In the genomic region with DNA sequence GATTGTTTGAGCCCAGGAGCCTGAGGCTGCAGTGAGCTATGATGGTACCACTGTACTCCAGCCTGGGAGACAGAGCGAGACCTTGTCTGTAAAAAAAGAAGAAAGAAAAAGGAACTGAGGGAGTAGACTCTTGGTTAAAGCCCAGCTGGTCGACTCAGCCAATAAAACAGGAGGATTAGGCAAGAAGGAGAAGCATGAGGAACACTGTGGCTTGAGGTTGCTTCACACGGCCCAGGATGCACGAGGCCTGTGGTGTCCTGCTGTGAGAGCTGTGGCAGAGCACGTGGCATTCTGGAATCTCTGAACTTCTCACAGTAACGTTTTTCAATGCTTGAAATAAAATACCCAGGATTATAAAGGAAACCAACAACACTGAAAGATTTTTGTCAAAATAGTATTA, we compare ENCODE assay signal across 14 cellular contexts.
DNase-seq lines count a peak whose midpoint lies in the region; ATAC-seq and TF ChIP-seq lines count a peak whose summit lies in the region.
"Had no signal": no experiment of that assay in that cellular context is flagged by ENCODE, and none has a peak within 500 bp of the region (broad histone marks: within the 10 kb centered on the region; RNA-seq: fewer than 3 reads in every experiment).

No MANE protein-coding gene starts in this region.

- no peak overlapping the region for H3K4me3 Mint-ChIP-seq in activated T-helper 17 cell treated with anti-CD3 and anti-CD28 coated beads, Interleukin-2, amount 50 U/mL, for 72 hours

- TF ChIP-seq EP300 in Ishikawa (IDR thresholded peaks at IDR 0.05; ENCODE audit: borderline replicate concordance) = no peak

- DNase-seq in lung (ENCODE audit: low spot score) (peak; percentile 39), NCI-H1092 treated with DMSO at 0.1 percent for 48 hours (lab: John Stamatoyannopoulos, UW) (no peak), omental fat pad (ENCODE audit: low spot score) (no peak)
- no peak for DNase-seq in activated CD4-positive, alpha-beta T cell treated with anti-CD3 and anti-CD28 coated beads for 48 hours
- DNase-seq: NCI-H2081, WERI-Rb-1 had no signal

- H4K20me1 ChIP-seq in BLaER1 treated with 17β-estradiol and CSF1 and Interleukin-3, amounts not matched to agents 10 nM and 100 nM = no peaks in the 10 kb centered on the region

- H3K27ac ChIP-seq in BLaER1 treated with 17β-estradiol and CSF1 and Interleukin-3, amounts not matched to agents 10 nM and 100 nM = peak overlapping the region in 10 of 11 experiments; percentile 32 to 75 (median 63); a peak in 17 of 22 replicates
- H3K27ac ChIP-seq in lung (ENCODE audit: low read depth in 1 of 2, low read length in 1 of 2) = no peak overlapping the region
- H3K27ac ChIP-seq: parathyroid adenoma, tibial nerve, WERI-Rb-1 had no signal

- H3K27me3 Mint-ChIP-seq in activated T-helper 17 cell treated with anti-CD3 and anti-CD28 coated beads, Interleukin-2, amount 50 U/mL, for 72 hours = no peaks in the 10 kb centered on the region

- H3K4me1 Mint-ChIP-seq in activated T-helper 17 cell treated with anti-CD3 and anti-CD28 coated beads, Interleukin-2, amount 50 U/mL, for 72 hours = peaks cover 6% of the 10 kb centered on the region

- peaks cover 0 to 5% (median 0%) of the 10 kb centered on the region in 11 experiments; a peak in 2 of 22 replicates for H3K36me3 ChIP-seq in BLaER1 treated with 17β-estradiol and CSF1 and Interleukin-3, amounts not matched to agents 10 nM and 100 nM
- H3K36me3 ChIP-seq in lung (ENCODE audit: control insufficient read depth in 2 of 2, insufficient read depth in 2 of 2, low read length in 2 of 2) = no peaks in the 10 kb centered on the region
- H3K36me3 ChIP-seq: WERI-Rb-1 had no signal

- no peaks in the 10 kb centered on the region for H3K9me3 Mint-ChIP-seq in activated T-helper 17 cell treated with anti-CD3 and anti-CD28 coated beads, Interleukin-2, amount 50 U/mL, for 72 hours
- H3K9me3 Mint-ChIP-seq: activated T-helper 2 cell treated with anti-CD3 and anti-CD28 coated beads, Interferon-gamma antibody, Interleukin-2, Interleukin-4, amounts not matched to agents 10 μg/mL and 5 μg/mL and 100 μg/mL, durations not matched to agents 14 hours and 24 hours and 36 hours had no signal

- TF ChIP-seq CTCF in lung (IDR thresholded peaks at IDR 0.05; ENCODE audit: control extremely low read depth, extremely low read depth) = no peak
- no peak for TF ChIP-seq CTCF in omental fat pad (IDR thresholded peaks at IDR 0.05)

- H3K27me3 ChIP-seq in BLaER1 treated with 17β-estradiol and CSF1 and Interleukin-3, amounts not matched to agents 10 nM and 100 nM = no peaks in the 10 kb centered on the region
- H3K27me3 ChIP-seq in lung (ENCODE audit: control insufficient read depth, insufficient read depth) = no peaks in the 10 kb centered on the region
- H3K27me3 ChIP-seq: tibial nerve had no signal

- H3K36me3 Mint-ChIP-seq in activated T-helper 17 cell treated with anti-CD3 and anti-CD28 coated beads, Interleukin-2, amount 50 U/mL, for 72 hours (ENCODE audit: low read depth) = no peaks in the 10 kb centered on the region

- peak overlapping the region in 2 of 11 experiments; percentile 33 to 44; a peak in 2 of 22 replicates for H3K9ac ChIP-seq in BLaER1 treated with 17β-estradiol and CSF1 and Interleukin-3, amounts not matched to agents 10 nM and 100 nM
- H3K9ac ChIP-seq: parathyroid adenoma had no signal

- WGBS in lung, 2 donors = 31 to 64% methylated on average over 6 of the region's 6 CpGs

- H3K27ac Mint-ChIP-seq in activated T-helper 17 cell treated with anti-CD3 and anti-CD28 coated beads, Interleukin-2, amount 50 U/mL, for 72 hours = peak overlapping the region; percentile 36
- H3K27ac Mint-ChIP-seq: activated T-helper 2 cell treated with anti-CD3 and anti-CD28 coated beads, Interferon-gamma antibody, Interleukin-2, Interleukin-4, amounts not matched to agents 10 μg/mL and 5 μg/mL and 100 μg/mL, durations not matched to agents 14 hours and 24 hours and 36 hours had no signal

- peaks cover 0 to 19% (median 0%) of the 10 kb centered on the region in 11 experiments; a peak in 6 of 22 replicates for H3K9me3 ChIP-seq in BLaER1 treated with 17β-estradiol and CSF1 and Interleukin-3, amounts not matched to agents 10 nM and 100 nM (replicated peaks in 1 of 11)
- no peaks in the 10 kb centered on the region for H3K9me3 ChIP-seq in lung (ENCODE audit: control insufficient read depth in 2 of 2, insufficient read depth in 1 of 2, low read length in 1 of 2)
- H3K9me3 ChIP-seq: tibial nerve had no signal

- no peak for ATAC-seq in activated T-helper 17 cell treated with anti-CD3 and anti-CD28 coated beads, Interleukin-2, amount 50 U/mL, for 72 hours (replicated peaks)
- ATAC-seq in lung (ENCODE audit: insufficient read depth, low FRiP score) (no peak), omental fat pad (ENCODE audit: low FRiP score) (no peak)
- ATAC-seq in activated CD4-positive, CD25-positive, alpha-beta regulatory T cell treated with anti-CD3 and anti-CD28 coated beads, Interleukin-2, amount 50 U/mL, for 24 hours = no peak
- ATAC-seq: GM12878 had no signal

- H3K4me3 ChIP-seq in BLaER1 treated with 17β-estradiol and CSF1 and Interleukin-3, amounts not matched to agents 10 nM and 100 nM = no peak overlapping the region; a peak in 1 of 20 replicates
- no peak overlapping the region for H3K4me3 ChIP-seq in lung
- H3K4me3 ChIP-seq: GM12878, tibial nerve had no signal

- H3K4me1 ChIP-seq in BLaER1 treated with 17β-estradiol and CSF1 and Interleukin-3, amounts not matched to agents 10 nM and 100 nM = peaks cover 8 to 40% (median 28%) of the 10 kb centered on the region in 10 experiments; a peak in 18 of 20 replicates
- no peaks in the 10 kb centered on the region for H3K4me1 ChIP-seq in lung (ENCODE audit: control insufficient read depth in 2 of 2, insufficient read depth in 2 of 2, low read length in 2 of 2)
- H3K4me1 ChIP-seq: parathyroid adenoma had no signal

- peak overlapping the region in 9 of 11 experiments; percentile 3 to 62 (median 37); a peak in 16 of 22 replicates for H3K4me2 ChIP-seq in BLaER1 treated with 17β-estradiol and CSF1 and Interleukin-3, amounts not matched to agents 10 nM and 100 nM

- TF ChIP-seq RAD21 in Ishikawa (IDR thresholded peaks at IDR 0.05; ENCODE audit: low read depth) = no peak

TF ChIP-seq in Ishikawa, 13 proteins besides CTCF, POLR2A, EP300 and RAD21:
- TF ChIP-seq, protein P1, sequence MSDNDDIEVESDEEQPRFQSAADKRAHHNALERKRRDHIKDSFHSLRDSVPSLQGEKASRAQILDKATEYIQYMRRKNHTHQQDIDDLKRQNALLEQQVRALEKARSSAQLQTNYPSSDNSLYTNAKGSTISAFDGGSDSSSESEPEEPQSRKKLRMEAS (IDR thresholded peaks at IDR 0.05) = 0 out of 2 replicates have a peak, but pooled peaks have one; percentile 18
- TF ChIP-seq, protein P2, sequence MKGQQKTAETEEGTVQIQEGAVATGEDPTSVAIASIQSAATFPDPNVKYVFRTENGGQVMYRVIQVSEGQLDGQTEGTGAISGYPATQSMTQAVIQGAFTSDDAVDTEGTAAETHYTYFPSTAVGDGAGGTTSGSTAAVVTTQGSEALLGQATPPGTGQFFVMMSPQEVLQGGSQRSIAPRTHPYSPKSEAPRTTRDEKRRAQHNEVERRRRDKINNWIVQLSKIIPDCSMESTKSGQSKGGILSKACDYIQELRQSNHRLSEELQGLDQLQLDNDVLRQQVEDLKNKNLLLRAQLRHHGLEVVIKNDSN (IDR thresholded peaks at IDR 0.05) = no peak
TF ChIP-seq in Ishikawa: peak in this region for 1.

Comparison
In these comparisons a context has a peak if more than half of its experiments do, and no peak if none do; other contexts are left out.
1. H3K27ac ChIP-seq: peak in BLaER1 treated with 17β-estradiol and CSF1 and Interleukin-3, amounts not matched to agents 10 nM and 100 nM (10 of 11); none in lung (0 of 2).